11 cellular contexts compared by ENCODE assay signal in the genomic region with DNA sequence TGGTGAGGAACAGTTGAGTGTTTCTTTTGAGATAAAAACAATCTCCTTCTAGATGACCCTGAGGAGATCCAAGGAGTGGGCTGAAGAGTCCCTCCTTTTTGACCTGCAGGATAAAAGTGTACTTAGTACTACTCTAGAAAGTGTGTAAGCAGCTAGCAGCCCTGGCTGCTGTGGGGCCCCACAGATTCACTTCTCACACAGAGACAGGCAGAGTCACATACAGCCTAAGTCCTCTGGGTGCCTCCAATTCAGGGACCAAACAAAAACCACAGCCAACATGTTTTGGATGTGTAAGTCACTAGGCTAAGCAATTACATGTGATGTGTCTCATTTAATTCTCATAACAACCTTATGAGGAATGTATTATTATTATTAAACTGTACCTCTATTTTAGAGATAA.
A peak's percentile ranks its signal among the peaks of the same experiment; 100 is the strongest.
DNase-seq lines count a peak whose midpoint lies in the region; ATAC-seq and TF ChIP-seq lines count a peak whose summit lies in the region.
"Had no signal": no experiment of that assay in that cellular context is flagged by ENCODE, and none has a peak within 500 bp of the region (broad histone marks: within the 10 kb centered on the region; RNA-seq: fewer than 3 reads in every experiment).

No MANE protein-coding gene starts in this region.

- H3K27me3 ChIP-seq in Karpas-422 (ENCODE audit: low read length) = no peaks in the 10 kb centered on the region

- no peaks in the 10 kb centered on the region for H4K20me1 ChIP-seq in Karpas-422 (ENCODE audit: insufficient read depth, low read depth, low read length)

- TF ChIP-seq CTCF in GM10266 (IDR thresholded peaks at IDR 0.05; ENCODE audit: control insufficient read depth, insufficient read depth, low read depth, missing control alignments) = no peak

- ATAC-seq in GM19328 (IDR thresholded peaks at IDR 0.05; ENCODE audit: unreplicated experiment) = peak; percentile 71
- ATAC-seq in HG02852 (IDR thresholded peaks at IDR 0.05; ENCODE audit: unreplicated experiment) = peak; percentile 65

- no peak overlapping the region for H3K9ac ChIP-seq in Karpas-422 (ENCODE audit: low read length)

- no peak overlapping the region for H3K4me3 ChIP-seq in Karpas-422 (ENCODE audit: low read length)
- H3K4me3 ChIP-seq: MG63 had no signal

- H3K4me1 ChIP-seq in Karpas-422 (ENCODE audit: low read length) = peaks cover 4% of the 10 kb centered on the region

- no peak overlapping the region for H3K27ac ChIP-seq in Karpas-422 (ENCODE audit: low read length)
- H3K27ac ChIP-seq in substantia nigra (ENCODE audit: low read depth, low read length, poor library complexity, severe bottlenecking) = no peak overlapping the region
- H3K27ac ChIP-seq: C4-2B had no signal

- H3K9me3 ChIP-seq in Karpas-422 (ENCODE audit: low read length) = no peaks in the 10 kb centered on the region
- H3K9me3 ChIP-seq: MG63 had no signal

- peak overlapping the region; percentile 27 for H3K4me2 ChIP-seq in Karpas-422 (ENCODE audit: low read depth, low read length, poor library complexity, severe bottlenecking)

- no peaks in the 10 kb centered on the region for H3K79me2 ChIP-seq in Karpas-422 (ENCODE audit: low read length)

- no peak overlapping the region for H2AFZ ChIP-seq in Karpas-422 (ENCODE audit: low read length)

- no peaks in the 10 kb centered on the region for H3K9me2 ChIP-seq in Karpas-422 (replicated peaks; ENCODE audit: insufficient read depth, low read length)

- DNase-seq in GM10266 (ENCODE audit: extremely low spot score) (peak; percentile 29), Karpas-422 (no peak), DMS153 (lab: John Stamatoyannopoulos, UW) (no peak), substantia nigra (lab: John Stamatoyannopoulos, UW) (no peak), NK-92 (lab: John Stamatoyannopoulos, UW; ENCODE audit: unreplicated experiment) (no peak)
- DNase-seq in activated T-cell treated with anti-CD3 and anti-CD28 coated beads, Interleukin-2, amount 50 U/mL, for 1 hour = no peak
- DNase-seq: MG63, NCI-H526 treated with DMSO at 0.1 percent for 48 hours had no signal

- no peaks in the 10 kb centered on the region for H3K36me3 ChIP-seq in Karpas-422 (ENCODE audit: insufficient read depth, low read length)
- H3K36me3 ChIP-seq: MG63 had no signal
